In genomic region chrX:1147641-1148515, GRCh38 we compare ENCODE assay signal across 21 cellular contexts.
A peak's percentile ranks its signal among the peaks of the same experiment; 100 is the strongest.
DNase-seq lines count a peak whose midpoint lies in the region; ATAC-seq and TF ChIP-seq lines count a peak whose summit lies in the region.
"Had no signal": no experiment of that assay in that cellular context is flagged by ENCODE, and none has a peak within 500 bp of the region (broad histone marks: within the 10 kb centered on the region; RNA-seq: fewer than 3 reads in every experiment).

No MANE protein-coding gene starts in this region.

- H3K79me2 ChIP-seq in GM23338 (replicated peaks; ENCODE audit: insufficient read depth), result no peaks in the 10 kb centered on the region

- H3K27me3 ChIP-seq in GM23338 (ENCODE audit: insufficient read depth) (no peaks in the 10 kb centered on the region), IMR-90 (ENCODE audit: control insufficient read depth, insufficient read depth, low read length) (no peaks in the 10 kb centered on the region), esophagus muscularis mucosa (peaks cover 0 to 39% (median 0%) of the 10 kb centered on the region in 4 donors), tibial nerve (no peaks in the 10 kb centered on the region)

- H2AK9ac ChIP-seq in IMR-90 (replicated peaks; ENCODE audit: low read depth, low read length, poor library complexity), result peak overlapping the region; percentile 1

- TF ChIP-seq EP300 in esophagus muscularis mucosa (IDR thresholded peaks at IDR 0.05) (no peak), tibial nerve (IDR thresholded peaks at IDR 0.05) (no peak)

- POLR2A ChIA-PET in IMR-90 (lab: Charles Lee; ENCODE audit: unreplicated experiment), result no interaction called here

- no peak overlapping the region for H3K23ac ChIP-seq in IMR-90 (ENCODE audit: low read depth, low read length)

- H3K18ac ChIP-seq in IMR-90 (ENCODE audit: low read depth, low read length), result no peak overlapping the region

- H2BK20ac ChIP-seq in IMR-90 (ENCODE audit: low read depth, low read length), result no peak overlapping the region

- no peak for TF ChIP-seq RAD21 in IMR-90 (IDR thresholded peaks at IDR 0.05; ENCODE audit: low read length)

- H3K79me1 ChIP-seq in IMR-90 (ENCODE audit: low read depth in 1 of 2, low read length in 2 of 2), result no peaks in the 10 kb centered on the region

- no peak for TF ChIP-seq CTCF in GM23338 (conservative IDR thresholded peaks at IDR 0.05; ENCODE audit: low read depth in 2 of 2)
- TF ChIP-seq CTCF in IMR-90 (conservative IDR thresholded peaks at IDR 0.05; ENCODE audit: low read depth, low read length), result no peak
- TF ChIP-seq CTCF in esophagus muscularis mucosa (IDR thresholded peaks at IDR 0.05), result no peak
- TF ChIP-seq CTCF in osteocyte (IDR thresholded peaks at IDR 0.05), result no peak
- no peak for TF ChIP-seq CTCF in tibial nerve (IDR thresholded peaks at IDR 0.05)

- no peak overlapping the region for H4K5ac ChIP-seq in IMR-90 (ENCODE audit: low read depth, low read length)

- peaks cover 8% of the 10 kb centered on the region for H3K27me3 Mint-ChIP-seq in GM23338 (ENCODE audit: insufficient read depth, low read depth, poor library complexity)
- peaks cover 11% of the 10 kb centered on the region for H3K27me3 Mint-ChIP-seq in osteocyte (ENCODE audit: unreplicated experiment)
- H3K27me3 Mint-ChIP-seq: B cell had no signal

- H3K9me2 ChIP-seq in GM23338 (ENCODE audit: insufficient read depth), result no peaks in the 10 kb centered on the region

- no peak overlapping the region for H3K14ac ChIP-seq in IMR-90 (replicated peaks; ENCODE audit: low read depth, low read length)

- no peaks in the 10 kb centered on the region for H4K20me1 ChIP-seq in GM23338 (replicated peaks; ENCODE audit: insufficient read depth)
- no peaks in the 10 kb centered on the region for H4K20me1 ChIP-seq in IMR-90 (ENCODE audit: insufficient read depth, low read length)

- H3K4me1 Mint-ChIP-seq in GM23338 (no peaks in the 10 kb centered on the region; the same call in 2 of the 3 replicates), osteocyte (ENCODE audit: unreplicated experiment) (no peaks in the 10 kb centered on the region)
- H3K4me1 Mint-ChIP-seq: B cell, CD14-positive monocyte had no signal

- H2BK120ac ChIP-seq in IMR-90 (ENCODE audit: low read depth, low read length), result no peak overlapping the region

- H3K9me3 Mint-ChIP-seq in GM23338 (peaks cover 79% of the 10 kb centered on the region), osteocyte (ENCODE audit: unreplicated experiment) (no peaks in the 10 kb centered on the region)

- peaks cover 21% of the 10 kb centered on the region for H3K36me3 Mint-ChIP-seq in GM23338 (ENCODE audit: low read depth)
- H3K36me3 Mint-ChIP-seq in osteocyte (ENCODE audit: unreplicated experiment), result no peaks in the 10 kb centered on the region
- H3K36me3 Mint-ChIP-seq: CD14-positive monocyte had no signal

- 61% methylated on average over 5 of the region's 28 CpGs; no CpG with 5 or more reads in 1 of the 2 experiments for WGBS in IMR-90 (ENCODE audit: extremely low coverage in 2 of 2, insufficient read length in 1 of 2), 2 experiments
- 63% methylated on average over 28 of the region's 28 CpGs for WGBS in esophagus muscularis mucosa
- 49 to 56% methylated on average over 28 of the region's 28 CpGs for WGBS in tibial nerve, 2 donors

- no peak overlapping the region for H3K9ac ChIP-seq in IMR-90 (ENCODE audit: low read depth, low read length)

- no peak overlapping the region for H4K8ac ChIP-seq in IMR-90 (ENCODE audit: low read depth in 2 of 2, low read length in 2 of 2)

- no peak overlapping the region for H2BK5ac ChIP-seq in IMR-90 (ENCODE audit: low read depth, low read length, poor library complexity, severe bottlenecking)

- ATAC-seq in GM23338, result no peak
- ATAC-seq in IMR-90 (ENCODE audit: low read depth), result no peak
- ATAC-seq: A549, Right ventricle myocardium inferior had no signal

- in situ Hi-C loops in IMR-90 (cut with MboI; ENCODE audit: low sequenced_read_pairs), result no loop called here

- H3K4me1 ChIP-seq in GM23338 (ENCODE audit: insufficient read depth), result no peaks in the 10 kb centered on the region
- no peaks in the 10 kb centered on the region for H3K4me1 ChIP-seq in IMR-90 (ENCODE audit: control insufficient read depth, insufficient read depth, low read length)
- no peaks in the 10 kb centered on the region for H3K4me1 ChIP-seq in esophagus muscularis mucosa
- no peaks in the 10 kb centered on the region for H3K4me1 ChIP-seq in tibial nerve
- H3K4me1 ChIP-seq: A549, HAP-1 had no signal

- no peak overlapping the region for H3K56ac ChIP-seq in IMR-90 (ENCODE audit: extremely low read depth, insufficient read depth, low read length)

- H3K36me3 ChIP-seq in GM23338 (ENCODE audit: insufficient read depth) (no peaks in the 10 kb centered on the region), IMR-90 (ENCODE audit: control insufficient read depth, insufficient read depth, low read length) (no peaks in the 10 kb centered on the region), esophagus muscularis mucosa (no peaks in the 10 kb centered on the region), tibial nerve (no peaks in the 10 kb centered on the region)
- H3K36me3 ChIP-seq: HAP-1 had no signal

- H2AFZ ChIP-seq in GM23338, result peak overlapping the region; percentile 95
- H2AFZ ChIP-seq in IMR-90 (replicated peaks; ENCODE audit: low read length, poor library complexity), result no peak overlapping the region

- no peak overlapping the region for H3K27ac Mint-ChIP-seq in GM23338
- no peak overlapping the region for H3K27ac Mint-ChIP-seq in osteocyte (ENCODE audit: unreplicated experiment)
- H3K27ac Mint-ChIP-seq: B cell, CD14-positive monocyte had no signal

- H3K4ac ChIP-seq in IMR-90 (ENCODE audit: low read depth, low read length), result no peak overlapping the region

- dilution Hi-C loops in IMR-90 (cut with HindIII; ENCODE audit: low sequenced_read_pairs, unreplicated experiment), result no loop called here

- H3K27ac ChIP-seq in GM23338 (ENCODE audit: low read depth), result no peak overlapping the region
- H3K27ac ChIP-seq in IMR-90 (ENCODE audit: insufficient read depth, low read length), result no peak overlapping the region
- no peak overlapping the region for H3K27ac ChIP-seq in esophagus muscularis mucosa (replicated peaks in 1 of 4)
- no peak overlapping the region for H3K27ac ChIP-seq in tibial nerve
- H3K27ac ChIP-seq: A549 had no signal

- no TSS peak for BruUV-seq in IMR-90 (replicated peaks; lab: Mats Ljungman, UMichigan)

- H3F3A ChIP-seq in GM23338 (replicated peaks; ENCODE audit: low read depth), result no peaks in the 10 kb centered on the region

- H3K4me3 ChIP-seq in GM23338 (no peak overlapping the region), IMR-90 (ENCODE audit: insufficient read depth, low read depth, low read length) (no peak overlapping the region), esophagus muscularis mucosa (no peak overlapping the region), tibial nerve (no peak overlapping the region)
- H3K4me3 ChIP-seq: A549, HAP-1 had no signal

- H4K91ac ChIP-seq in IMR-90 (ENCODE audit: insufficient read depth, low read depth, low read length), result no peak overlapping the region

- H2AK5ac ChIP-seq in IMR-90 (ENCODE audit: low read depth, low read length), result no peak overlapping the region

- DNase-seq in GM23338 (ENCODE audit: low spot score) (peak; percentile 34), IMR-90 (no peak), esophagus muscularis mucosa (ENCODE audit: extremely low spot score) (peak; percentile 64), osteocyte (ENCODE audit: extremely low spot score, unreplicated experiment) (peak; percentile 65), putamen (ENCODE audit: low spot score) (no peak), retina (no peak), tibial nerve (ENCODE audit: low spot score in 2 of 2) (no peak), MV-4-11 (lab: John Stamatoyannopoulos, UW) (no peak)
- DNase-seq: DMS53, Karpas-422, NCI-H1417, NCI-H1694 treated with DMSO at 0.1 percent for 48 hours, NCI-H2081 treated with DMSO at 0.1 percent for 48 hours, NCI-H446, NCI-H526, OCI-M1 had no signal

- no peak overlapping the region for H3K4me3 Mint-ChIP-seq in GM23338
- no peak overlapping the region for H3K4me3 Mint-ChIP-seq in osteocyte (ENCODE audit: unreplicated experiment)
- H3K4me3 Mint-ChIP-seq: B cell, CD14-positive monocyte had no signal

- CTCF ChIA-PET in IMR-90 (lab: Yijun Ruan, JAX), result no interaction called here

- H3K4me2 ChIP-seq in GM23338 (no peak overlapping the region), IMR-90 (ENCODE audit: low read depth, low read length) (no peak overlapping the region)
- H3K4me2 ChIP-seq: A549 had no signal

- no peaks in the 10 kb centered on the region for H3K9me1 ChIP-seq in IMR-90 (ENCODE audit: insufficient read depth, low read length)

- H3K9me3 ChIP-seq in IMR-90 (ENCODE audit: control insufficient read depth, insufficient read depth, low read length) (peaks cover 14% of the 10 kb centered on the region; the same call in 1 of the 2 replicates), esophagus muscularis mucosa (no peaks in the 10 kb centered on the region), tibial nerve (no peaks in the 10 kb centered on the region)
- H3K9me3 ChIP-seq: A549, HAP-1 had no signal

- TF ChIP-seq POLR2A in IMR-90 (IDR thresholded peaks at IDR 0.05; ENCODE audit: low read depth, low read length) (no peak), esophagus muscularis mucosa (IDR thresholded peaks at IDR 0.05; ENCODE audit: low read depth) (no peak), tibial nerve (IDR thresholded peaks at IDR 0.05) (no peak)

- H2BK15ac ChIP-seq in IMR-90 (ENCODE audit: low read depth, low read length), result no peak overlapping the region

- intact Hi-C loops in IMR-90 (cut with micrococcal nuclease) (no loop called here), esophagus muscularis mucosa (cut with DNase I) (no loop called here)

TF ChIP-seq in GM23338, 12 proteins besides CTCF, POLR2A, EP300 and RAD21:
- no peak for TF ChIP-seq ZNF114 (CRISPR knock-in tag; IDR thresholded peaks at IDR 0.05)

TF ChIP-seq in IMR-90, 13 proteins besides CTCF, POLR2A, EP300 and RAD21 (continues in another document):
- TF ChIP-seq NFE2L2 (IDR thresholded peaks at IDR 0.05; ENCODE audit: low read depth, low read length) (no peak), CHD1 (IDR thresholded peaks at IDR 0.05; ENCODE audit: low read depth, low read length) (no peak), USF2 (IDR thresholded peaks at IDR 0.05; ENCODE audit: low read depth, low read length) (no peak), RCOR1 (IDR thresholded peaks at IDR 0.05; ENCODE audit: insufficient replicate concordance, low read length) (no peak), FOS (IDR thresholded peaks at IDR 0.05; ENCODE audit: low read depth, low read length) (no peak), MAFK (IDR thresholded peaks at IDR 0.05; ENCODE audit: low read depth, low read length) (no peak), BHLHE40 (IDR thresholded peaks at IDR 0.05; ENCODE audit: low read depth, low read length) (no peak), RFX5 (IDR thresholded peaks at IDR 0.05; ENCODE audit: low read depth, low read length) (no peak)

Comparison
In these comparisons a context has a peak if more than half of its experiments do, and no peak if none do; other contexts are left out.
1. DNase-seq: peak in GM23338 (single experiment), esophagus muscularis mucosa (single experiment) and osteocyte (single experiment); none in IMR-90 (single experiment), putamen (single experiment), retina (single experiment), tibial nerve (0 of 2) and MV-4-11 (single experiment).